19 cellular contexts compared by ENCODE assay signal in the genomic region with DNA sequence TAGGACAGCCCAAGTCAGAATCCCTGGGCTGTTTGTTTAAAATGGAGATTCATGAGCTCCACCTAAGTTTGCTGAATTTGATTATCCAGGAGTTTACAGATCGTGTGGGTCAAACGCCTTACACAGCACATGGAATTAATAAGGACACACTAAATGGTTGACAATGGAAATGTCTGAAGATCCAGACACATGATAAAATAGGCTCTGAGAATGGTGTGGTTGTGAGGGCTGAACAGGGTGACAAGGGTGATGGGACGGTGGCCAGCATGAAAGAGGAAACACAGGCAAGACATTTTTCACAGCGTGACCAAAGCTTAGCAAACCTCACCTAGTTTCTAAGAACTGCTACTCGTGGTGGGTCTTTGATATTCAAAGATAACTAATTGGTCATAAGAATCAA. TPM values are rescaled to one million over a fixed set of nuclear protein-coding genes. Genes with fewer than 3 reads are reported as not detected.
"Had no signal": no experiment of that assay in that cellular context is flagged by ENCODE, and none has a peak within 500 bp of the region (broad histone marks: within the 10 kb centered on the region; RNA-seq: fewer than 3 reads in every experiment).

No MANE protein-coding gene starts in this region.

- H3K27ac ChIP-seq: adrenal gland, cardiac muscle cell, esophagus squamous epithelium, neutrophil, SK-N-MC, skin epidermis, suprapubic skin had no signal

- H3K36me3 ChIP-seq: adrenal gland, cardiac muscle cell, esophagus squamous epithelium, neutrophil, suprapubic skin, upper lobe of right lung had no signal

- H3K36me3 Mint-ChIP-seq: activated naive CD4-positive, alpha-beta T cell treated with anti-CD3 and anti-CD28 coated beads, Interleukin-2, amount 50 U/mL, for 24 hours had no signal

- DNase-seq: activated CD4-positive, alpha-beta T cell treated with anti-CD3 and anti-CD28 coated beads for 4 hours; activated CD8-positive, alpha-beta T cell treated with anti-CD3 and anti-CD28 coated beads for 36 hours; activated effector memory CD4-positive, alpha-beta T cell treated with anti-CD3 and anti-CD28 coated beads, Interleukin-2, amount 50 U/mL, for 16 hours; activated T-cell treated with anti-CD3 and anti-CD28 coated beads, Interleukin-2, amount 50 U/mL, for 4 hours; esophagus squamous epithelium; mucosa of descending colon; naive thymus-derived CD4-positive, alpha-beta T cell; stimulated activated CD4-positive, alpha-beta T cell treated with anti-CD3 and anti-CD28 coated beads, Interleukin-15, amount 100 ng/mL, for 24 hours; stimulated activated CD4-positive, alpha-beta T cell treated with anti-CD3 and anti-CD28 coated beads, Interleukin-4, amount 100 ng/mL, for 1 hour; stimulated activated naive CD4-positive, alpha-beta T cell; upper lobe of right lung had no signal

- H3K27ac Mint-ChIP-seq: activated CD8-positive, alpha-beta T cell treated with anti-CD3 and anti-CD28 coated beads for 36 hours; activated naive CD4-positive, alpha-beta T cell treated with anti-CD3 and anti-CD28 coated beads, Interleukin-2, amount 50 U/mL, for 24 hours had no signal

- H3K4me1 Mint-ChIP-seq: activated naive CD4-positive, alpha-beta T cell treated with anti-CD3 and anti-CD28 coated beads, Interleukin-2, amount 50 U/mL, for 24 hours had no signal

- H3K27me3 Mint-ChIP-seq: activated CD8-positive, alpha-beta T cell treated with anti-CD3 and anti-CD28 coated beads for 36 hours; activated naive CD4-positive, alpha-beta T cell treated with anti-CD3 and anti-CD28 coated beads, Interleukin-2, amount 50 U/mL, for 24 hours had no signal

- H3K9me3 ChIP-seq: adrenal gland, esophagus squamous epithelium, mucosa of descending colon, neutrophil, suprapubic skin, upper lobe of right lung had no signal

- H3K4me1 ChIP-seq: adrenal gland, suprapubic skin, upper lobe of right lung had no signal

- ATAC-seq: activated CD8-positive, alpha-beta T cell treated with anti-CD3 and anti-CD28 coated beads for 36 hours; activated T-cell treated with anti-CD3 and anti-CD28 coated beads, Interleukin-2, amount 50 U/mL, for 4 hours; mucosa of descending colon; naive thymus-derived CD4-positive, alpha-beta T cell; upper lobe of right lung had no signal

- H3K4me3 Mint-ChIP-seq: activated CD8-positive, alpha-beta T cell treated with anti-CD3 and anti-CD28 coated beads for 36 hours; activated naive CD4-positive, alpha-beta T cell treated with anti-CD3 and anti-CD28 coated beads, Interleukin-2, amount 50 U/mL, for 24 hours; activated T-cell treated with anti-CD3 and anti-CD28 coated beads, Interleukin-2, amount 50 U/mL, for 4 hours; naive thymus-derived CD4-positive, alpha-beta T cell had no signal

- H3K9me3 Mint-ChIP-seq: activated naive CD4-positive, alpha-beta T cell treated with anti-CD3 and anti-CD28 coated beads, Interleukin-2, amount 50 U/mL, for 24 hours; activated T-cell treated with anti-CD3 and anti-CD28 coated beads, Interleukin-2, amount 50 U/mL, for 4 hours had no signal

- H3K27me3 ChIP-seq: adrenal gland, cardiac muscle cell, esophagus squamous epithelium, neutrophil, suprapubic skin, upper lobe of right lung had no signal

- H3K4me3 ChIP-seq: adrenal gland, cardiac muscle cell, esophagus squamous epithelium, mucosa of descending colon, SK-N-MC, skin epidermis, suprapubic skin, upper lobe of right lung had no signal

RNA-seq across cellular contexts. Expression of gene VWF, which starts 12.5 kb away (rescaled TPM):
- total RNA-seq: T-helper 1 cell treated with Interleukin-12 subunit alpha and Interleukin-12 subunit beta and Interleukin-4 antibody, amounts not matched to agents 30 ng/mL and 1 ng/mL, for 36 hours had no signal
